In the genomic region with DNA sequence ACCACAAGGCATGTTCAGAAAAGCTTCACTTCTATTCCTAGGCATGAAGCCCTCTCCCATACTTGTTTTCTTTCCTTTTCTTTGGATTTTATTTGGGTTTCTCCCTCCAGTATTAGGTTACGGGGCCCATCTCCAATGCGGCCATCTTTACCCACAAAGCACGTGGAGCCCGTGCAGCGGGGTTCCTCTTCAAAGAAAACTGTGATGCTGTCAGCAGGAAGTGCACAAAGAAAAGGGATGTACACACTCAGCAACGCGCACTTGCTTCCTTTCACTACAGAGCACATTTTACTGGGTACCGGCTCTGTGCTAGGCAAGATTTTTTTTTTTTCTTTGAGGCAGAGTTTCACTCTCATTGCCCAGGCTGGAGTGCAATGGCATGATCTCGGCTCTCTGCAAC, we compare ENCODE assay signal across 10 cellular contexts.
DNase-seq lines count a peak whose midpoint lies in the region; ATAC-seq and TF ChIP-seq lines count a peak whose summit lies in the region.
"Had no signal": no experiment of that assay in that cellular context is flagged by ENCODE, and none has a peak within 500 bp of the region (broad histone marks: within the 10 kb centered on the region; RNA-seq: fewer than 3 reads in every experiment).

No MANE protein-coding gene starts in this region.

- TF ChIP-seq CTCF in left lung (IDR thresholded peaks at IDR 0.05) (no peak), BE2C (IDR thresholded peaks at IDR 0.05; ENCODE audit: low read depth, low read length) (no peak)

- ATAC-seq in left lung (peak; percentile 73), HG03045 (IDR thresholded peaks at IDR 0.05; ENCODE audit: unreplicated experiment) (no peak)
- ATAC-seq: WTC11 had no signal

- intact Hi-C loops in left lung (cut with DNase I) = no loop called here

- DNase-seq in NOMO-1 treated with dmso at 0.1 percent for 144 hours (lab: John Stamatoyannopoulos, UW; ENCODE audit: unreplicated experiment) = peak; percentile 68
- DNase-seq in activated T-cell treated with anti-CD3 and anti-CD28 coated beads for 24 hours (ENCODE audit: low read depth) = peak; percentile 28
- DNase-seq in left lung = peak; percentile 77 to 85
- peak; percentile 15 for DNase-seq in stimulated activated CD8-positive, alpha-beta memory T cell treated with anti-CD3 and anti-CD28 coated beads, Interleukin-7, amount 100 ng/mL, for 24 hours (ENCODE audit: low read depth)
- DNase-seq in DMS79 (lab: John Stamatoyannopoulos, UW) = no peak
- no peak for DNase-seq in inferior parietal cortex (ENCODE audit: extremely low spot score)
- no peak for DNase-seq in BE2C
- DNase-seq: small intestine had no signal

- no peaks in the 10 kb centered on the region for H3K36me3 ChIP-seq in left lung
- H3K36me3 ChIP-seq in BE2C = no peaks in the 10 kb centered on the region

- no peak overlapping the region for H3K4me3 ChIP-seq in left lung
- H3K4me3 ChIP-seq in BE2C (ENCODE audit: low read depth, low read length) = no peak overlapping the region

- peaks cover 0 to 15% of the 10 kb centered on the region in 2 donors for H3K4me1 ChIP-seq in left lung
- no peaks in the 10 kb centered on the region for H3K4me1 ChIP-seq in BE2C

- peak overlapping the region in 1 of 2 donors; percentile 63 for H3K27ac ChIP-seq in left lung

- H3K9me3 ChIP-seq in left lung (no peaks in the 10 kb centered on the region), BE2C (no peaks in the 10 kb centered on the region)

- H3K27me3 ChIP-seq in left lung (peaks cover 0 to 9% of the 10 kb centered on the region in 2 donors), BE2C (no peaks in the 10 kb centered on the region)

Comparison
In these comparisons a context has a peak if more than half of its experiments do, and no peak if none do; other contexts are left out.
1. DNase-seq: peak in NOMO-1 treated with dmso at 0.1 percent for 144 hours (single experiment), activated T-cell treated with anti-CD3 and anti-CD28 coated beads for 24 hours (single experiment), left lung (2 of 2) and stimulated activated CD8-positive, alpha-beta memory T cell treated with anti-CD3 and anti-CD28 coated beads, Interleukin-7, amount 100 ng/mL, for 24 hours (single experiment); none in DMS79 (single experiment), inferior parietal cortex (single experiment) and BE2C (single experiment).